ENCODE assay signal across 14 cellular contexts in genomic region chr2:217969588-217969987, GRCh38. TPM values are rescaled to one million over a fixed set of nuclear protein-coding genes. Genes with fewer than 3 reads are reported as not detected.
DNase-seq lines count a peak whose midpoint lies in the region; ATAC-seq, FAIRE-seq and TF ChIP-seq lines count a peak whose summit lies in the region.
"Had no signal": no experiment of that assay in that cellular context is flagged by ENCODE, and none has a peak within 500 bp of the region (broad histone marks: within the 10 kb centered on the region; RNA-seq: fewer than 3 reads in every experiment).

No MANE protein-coding gene starts in this region.

- no peaks in the 10 kb centered on the region for H3K79me2 ChIP-seq in HepG2 (ENCODE audit: insufficient read depth, low read length)

- no peaks in the 10 kb centered on the region for H3K36me3 ChIP-seq in HepG2 (replicated peaks in 1 of 2; ENCODE audit: control insufficient read depth in 1 of 2, insufficient read depth in 2 of 2, low read length in 2 of 2)
- no peaks in the 10 kb centered on the region for H3K36me3 ChIP-seq in right lobe of liver
- peaks cover 0 to 13% (median 4%) of the 10 kb centered on the region in 5 donors for H3K36me3 ChIP-seq in subcutaneous abdominal adipose tissue (ENCODE audit: control insufficient read depth in 5 of 5, insufficient read depth in 5 of 5, low read length in 5 of 5)

- TF ChIP-seq POLR2A in HepG2 (IDR thresholded peaks at IDR 0.05; ENCODE audit: insufficient read depth in 1 of 2, low read depth in 2 of 2, low read length in 2 of 2) (no peak), right lobe of liver (IDR thresholded peaks at IDR 0.05) (no peak)

- POLR2A ChIA-PET in HepG2 (lab: Yijun Ruan, JAX), result no interaction called here

- FAIRE-seq in HepG2 (lab: Jason Lieb, UNC) (peak; percentile 46), islet of Langerhans (lab: Jason Lieb, UNC) (peak; percentile 49)
- FAIRE-seq: HTR-8/SVneo had no signal

- no peak overlapping the region for H3K4me2 ChIP-seq in HepG2 (ENCODE audit: low read depth, low read length)
- H3K4me2 ChIP-seq: BLaER1 treated with 17β-estradiol and CSF1 and Interleukin-3, amounts not matched to agents 10 nM and 100 nM had no signal

- DNase-seq in HepG2 (ENCODE audit: low spot score) (no peak), right lobe of liver (no peak), NCI-H146 treated with DMSO at 0.1 percent for 48 hours (lab: John Stamatoyannopoulos, UW; ENCODE audit: unreplicated experiment) (no peak), NCI-H2171 (lab: John Stamatoyannopoulos, UW) (no peak)
- DNase-seq in activated effector memory CD4-positive, alpha-beta T cell treated with Interleukin-2 at 50 U/mL for 16 hours, result no peak
- DNase-seq: ACHN; CD4-positive, CD25-positive, alpha-beta regulatory T cell; DMS53; GF-D8 had no signal

- TF ChIP-seq RAD21 in HepG2 (CRISPR knock-in tag; IDR thresholded peaks at IDR 0.05), result no peak

- no peaks in the 10 kb centered on the region for H3K4me1 ChIP-seq in HepG2 (ENCODE audit: insufficient read depth, low read length)
- peaks cover 0 to 11% (median 0%) of the 10 kb centered on the region in 4 donors for H3K4me1 ChIP-seq in right lobe of liver
- H3K4me1 ChIP-seq in subcutaneous abdominal adipose tissue (ENCODE audit: control insufficient read depth in 5 of 5, insufficient read depth in 5 of 5, low read length in 5 of 5), result peaks cover 8 to 44% (median 31%) of the 10 kb centered on the region in 5 donors

- intact Hi-C loops in HepG2 (cut with micrococcal nuclease; ENCODE audit: unreplicated experiment) (no loop called here), right lobe of liver (cut with DNase I) (no loop called here)

- H3K4me3 ChIP-seq in HepG2 (replicated peaks in 1 of 3; ENCODE audit: insufficient read depth in 1 of 3, low read depth in 2 of 3, low read length in 3 of 3), result no peak overlapping the region
- no peak overlapping the region for H3K4me3 ChIP-seq in right lobe of liver
- no peak overlapping the region for H3K4me3 ChIP-seq in subcutaneous abdominal adipose tissue (ENCODE audit: low read depth in 1 of 5, low read length in 5 of 5)
- H3K4me3 ChIP-seq: BLaER1 treated with 17β-estradiol and CSF1 and Interleukin-3, amounts not matched to agents 10 nM and 100 nM had no signal

- H3K9ac ChIP-seq in HepG2 (ENCODE audit: insufficient read depth, low read depth, low read length) (no peak overlapping the region), subcutaneous abdominal adipose tissue (ENCODE audit: low read length in 5 of 5) (no peak overlapping the region)
- H3K9ac ChIP-seq: BLaER1 treated with 17β-estradiol and CSF1 and Interleukin-3, amounts not matched to agents 10 nM and 100 nM had no signal

- no peak for TF ChIP-seq CTCF in HepG2 (CRISPR knock-in tag; IDR thresholded peaks at IDR 0.05)
- TF ChIP-seq CTCF in right lobe of liver (IDR thresholded peaks at IDR 0.05), result no peak

- CTCF ChIA-PET in HepG2 (lab: Yijun Ruan, JAX; ENCODE audit: low intra/inter-chr PET ratio, low total read pairs), result no interaction called here

- H3K27ac ChIP-seq in HepG2 (ENCODE audit: extremely low read length, insufficient read depth, low read length) (no peak overlapping the region), right lobe of liver (no peak overlapping the region), subcutaneous abdominal adipose tissue (ENCODE audit: low read depth, low read length) (peak overlapping the region; percentile 41)
- H3K27ac ChIP-seq: 22Rv1; BLaER1 treated with 17β-estradiol and CSF1 and Interleukin-3, amounts not matched to agents 10 nM and 100 nM had no signal

- in situ Hi-C loops in HepG2 (cut with HindIII; ENCODE audit: extremely low pct_ligation_motif_present, low pct_unique_long_range_greater_than_20kb), result no loop called here

- no peak overlapping the region for H2AFZ ChIP-seq in HepG2 (ENCODE audit: low read length)

- H3K27me3 ChIP-seq in HepG2 (ENCODE audit: control insufficient read depth in 1 of 2, insufficient read depth in 2 of 2, low read length in 2 of 2) (peaks cover 2 to 23% of the 10 kb centered on the region in 2 experiments; a peak in 2 of 5 replicates), right lobe of liver (no peaks in the 10 kb centered on the region), subcutaneous abdominal adipose tissue (ENCODE audit: control insufficient read depth in 5 of 5, insufficient read depth in 4 of 5, low read length in 5 of 5) (no peaks in the 10 kb centered on the region)
- H3K27me3 ChIP-seq: BLaER1 treated with 17β-estradiol and CSF1 and Interleukin-3, amounts not matched to agents 10 nM and 100 nM had no signal

- 0% methylated on average over 1 of the region's 1 CpG for WGBS in HepG2 (ENCODE audit: low lambda C conversion rate)
- 89% methylated on average over 1 of the region's 1 CpG for WGBS in right lobe of liver (ENCODE audit: insufficient coverage, low coverage, low lambda C conversion rate, missing lambda C conversion rate)

- H4K20me1 ChIP-seq in HepG2 (ENCODE audit: insufficient read depth, low read length), result no peaks in the 10 kb centered on the region
- H4K20me1 ChIP-seq: BLaER1 treated with 17β-estradiol and CSF1 and Interleukin-3, amounts not matched to agents 10 nM and 100 nM had no signal

- ATAC-seq in HepG2 (no peak), right lobe of liver (no peak)

- BruUV-seq in HepG2 (replicated peaks; lab: Mats Ljungman, UMichigan), result no TSS peak

- H3K9me3 ChIP-seq in HepG2 (ENCODE audit: low read length) (no peaks in the 10 kb centered on the region), right lobe of liver (no peaks in the 10 kb centered on the region), subcutaneous abdominal adipose tissue (ENCODE audit: control insufficient read depth in 5 of 5, low read length in 5 of 5) (no peaks in the 10 kb centered on the region)

- TF ChIP-seq EP300 in HepG2 (IDR thresholded peaks at IDR 0.05; ENCODE audit: low read depth in 2 of 2, low read length in 2 of 2) (no peak), HepG2 (CRISPR knock-in tag; IDR thresholded peaks at IDR 0.05; ENCODE audit: borderline replicate concordance) (no peak)

TF ChIP-seq in HepG2, 621 proteins besides CTCF, POLR2A, EP300 and RAD21:
- TF ChIP-seq ZNF7 (CRISPR knock-in tag; IDR thresholded peaks at IDR 0.05) (peak; percentile 87), ZNF740 (CRISPR knock-in tag; IDR thresholded peaks at IDR 0.05) (no peak)
TF ChIP-seq in HepG2: peak in this region for 1.

RNA-seq across cellular contexts. Expression of gene TNS1, which starts 33.2 kb away (rescaled TPM):
- total RNA-seq in HepG2 (2016; rRNA removed; fragmentation: Illumina TruSeq; extraction: Trizol) (1.9 TPM in 2 replicates), right lobe of liver (100 to 1,000 TPM in 3 of 6 experiments, 10 to 100 TPM in 3; 68.4 to 209 (median 99.2) TPM)
- 0.51 and 0.71 TPM in 2 replicates for total RNA-seq in HepG2 (2016; cell fraction: cytosol; rRNA removed; fragmentation: Illumina TruSeq; extraction: Trizol; ENCODE audit: low read depth)
- 1.1 and 1.7 TPM in 2 replicates for total RNA-seq in HepG2 (2016; cell fraction: insoluble cytoplasmic fraction; rRNA removed; fragmentation: Illumina TruSeq; extraction: Trizol)
- total RNA-seq in HepG2 (2016; cell fraction: membrane; rRNA removed; fragmentation: Illumina TruSeq; extraction: Trizol), result 1.9 and 2.2 TPM in 2 replicates
- 3.7 and 4.7 TPM in 2 replicates for total RNA-seq in HepG2 (2016; cell fraction: nucleus; rRNA removed; fragmentation: Illumina TruSeq; extraction: Trizol)
- 118 and 127 TPM in 2 replicates for polyA plus RNA-seq in HepG2 (2011; rRNA removed)
- 72.1 and 78.8 TPM in 2 replicates for polyA plus RNA-seq in HepG2 (2011; cell fraction: cytosol; rRNA removed)
- polyA plus RNA-seq in HepG2 (2011; cell fraction: nucleus; rRNA removed), result 302 and 373 TPM in 2 replicates
- 63.6 and 87.8 TPM in 2 replicates for polyA plus RNA-seq in HepG2 (2012)
- polyA plus RNA-seq in HepG2 (2016; cell fraction: cytosol; fragmentation: Illumina TruSeq; extraction: Trizol; ENCODE audit: low read depth), result 0.35 and 0.62 TPM in 2 replicates
- 1.3 and 1.7 TPM in 2 replicates for polyA plus RNA-seq in HepG2 (2016; cell fraction: insoluble cytoplasmic fraction; fragmentation: Illumina TruSeq; extraction: Trizol; ENCODE audit: low read depth)
- 0.73 and 0.90 TPM in 2 replicates for polyA plus RNA-seq in HepG2 (2016; cell fraction: membrane; fragmentation: Illumina TruSeq; extraction: Trizol; ENCODE audit: low read depth)
- 1.9 and 2.0 TPM in 2 replicates for polyA plus RNA-seq in HepG2 (2016; cell fraction: nucleus; fragmentation: Illumina TruSeq; extraction: Trizol; ENCODE audit: insufficient read depth, low read depth)
- polyA minus RNA-seq in HepG2 (2011; rRNA and poly(A)+ RNA removed; ENCODE audit: low replicate concordance), result 3.6 and 445 TPM in 2 replicates
- polyA minus RNA-seq in HepG2 (2011; cell fraction: cytosol; rRNA and poly(A)+ RNA removed), result 116 and 155 TPM in 2 replicates
- 504 and 544 TPM in 2 replicates for polyA minus RNA-seq in HepG2 (2011; cell fraction: nucleus; rRNA and poly(A)+ RNA removed)
- polyA plus RNA-seq: CD4-positive, CD25-positive, alpha-beta regulatory T cell had no signal

Comparison
In these comparisons a context has a peak if more than half of its experiments do, and no peak if none do; other contexts are left out.
1. RNA of gene TNS1, which starts 33.2 kb away (total RNA-seq): 68.4 to 209 TPM in right lobe of liver; 0.51 to 4.7 TPM in HepG2; every median in the first group is over 10 times any median in the second.